ENCODE assay signal across 16 cellular contexts in the genomic region with DNA sequence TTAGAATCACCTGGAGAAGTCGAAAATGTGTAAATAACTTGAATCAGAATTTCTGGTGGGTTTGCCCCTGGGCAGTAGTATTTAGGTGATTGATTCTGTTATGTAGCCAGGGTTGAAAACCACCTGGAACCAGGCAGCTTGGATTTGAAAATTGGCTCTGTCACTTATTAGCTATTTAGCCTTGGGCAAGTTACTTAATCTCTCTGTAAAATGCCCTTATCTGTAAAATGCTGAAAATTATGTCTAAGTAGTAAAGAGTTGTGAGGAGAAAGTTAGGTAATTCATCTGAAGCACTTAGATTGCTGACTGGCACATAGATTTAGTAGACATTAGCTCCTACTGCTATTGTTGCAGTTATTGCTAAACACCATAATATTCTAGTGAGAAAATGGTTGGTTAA. TPM values are rescaled to one million over a fixed set of nuclear protein-coding genes. Genes with fewer than 3 reads are reported as not detected.
DNase-seq lines count a peak whose midpoint lies in the region; ATAC-seq and TF ChIP-seq lines count a peak whose summit lies in the region.
"Had no signal": no experiment of that assay in that cellular context is flagged by ENCODE, and none has a peak within 500 bp of the region (broad histone marks: within the 10 kb centered on the region; RNA-seq: fewer than 3 reads in every experiment).

No MANE protein-coding gene starts in this region.

- no peaks in the 10 kb centered on the region for H3K27me3 ChIP-seq in GM23248 (replicated peaks; ENCODE audit: insufficient read depth)

- H3K4me2 ChIP-seq in GM23248 (ENCODE audit: unreplicated experiment): no peak overlapping the region

- H3K4me3 Mint-ChIP-seq in stimulated activated naive B cell treated with anti-CD40 and anti-IgM and Interleukin-4, amounts not matched to agents 10 μg/mL and 1 μg/mL and 100 μg/mL, for 72 hours: no peak overlapping the region
- H3K4me3 Mint-ChIP-seq: CD4-positive, alpha-beta memory T cell had no signal

- peak; percentile 2 for DNase-seq in GM23248
- DNase-seq in SK-N-MC (ENCODE audit: low read depth, low spot score): peak; percentile 12
- DNase-seq in epithelial cell of proximal tubule (ENCODE audit: low read depth): peak; percentile 32
- peak; percentile 83 for DNase-seq in renal cortical epithelial cell (ENCODE audit: low read depth)
- no peak for DNase-seq in NCI-H2029 treated with DMSO at 0.1 percent for 48 hours (lab: John Stamatoyannopoulos, UW)
- no peak for DNase-seq in stimulated activated naive B cell treated with anti-CD40 and anti-IgM and Interleukin-4, amounts not matched to agents 10 μg/mL and 1 μg/mL and 100 μg/mL, for 72 hours
- no peak for DNase-seq in inferior parietal cortex (ENCODE audit: extremely low spot score)
- DNase-seq: CD4-positive, alpha-beta memory T cell; DND-41; KG1; NCI-H1092; NCI-H187 treated with DMSO at 0.1 percent for 48 hours; NCI-H2171; NCI-H510A; SIG-M5 had no signal

- H3F3A ChIP-seq in GM23248 (ENCODE audit: insufficient read depth): 0 out of 2 replicates have a peak, but pooled peaks cover 13% of the 10 kb centered on the region

- no peaks in the 10 kb centered on the region for H3K4me1 Mint-ChIP-seq in stimulated activated naive B cell treated with anti-CD40 and anti-IgM and Interleukin-4, amounts not matched to agents 10 μg/mL and 1 μg/mL and 100 μg/mL, for 72 hours

- peaks cover 6% of the 10 kb centered on the region; the same call in 1 of the 2 replicates for H3K79me2 ChIP-seq in GM23248 (ENCODE audit: insufficient read depth)

- H3K9me2 ChIP-seq in GM23248 (ENCODE audit: insufficient read depth): peaks cover 11% of the 10 kb centered on the region; the same call in 1 of the 2 replicates

- H3K4me1 ChIP-seq in GM23248 (ENCODE audit: insufficient read depth): no peaks in the 10 kb centered on the region

- peaks cover 17 to 29% of the 10 kb centered on the region in 2 donors for H3K36me3 Mint-ChIP-seq in stimulated activated naive B cell treated with anti-CD40 and anti-IgM and Interleukin-4, amounts not matched to agents 10 μg/mL and 1 μg/mL and 100 μg/mL, for 72 hours

- 94 to 100% methylated on average over 1 of the region's 1 CpG for WGBS in GM23248 (ENCODE audit: low coverage in 1 of 2, low lambda C conversion rate in 2 of 2, missing lambda C conversion rate in 2 of 2), 2 experiments

- H3K9ac ChIP-seq in GM23248 (no peak overlapping the region), SK-N-MC (ENCODE audit: insufficient read length) (no peak overlapping the region)

- H3K9me3 ChIP-seq in GM23248 (ENCODE audit: low read depth) (no peaks in the 10 kb centered on the region), SK-N-MC (ENCODE audit: low read depth, low read length) (no peaks in the 10 kb centered on the region)

- no peaks in the 10 kb centered on the region for H3K9me3 Mint-ChIP-seq in stimulated activated naive B cell treated with anti-CD40 and anti-IgM and Interleukin-4, amounts not matched to agents 10 μg/mL and 1 μg/mL and 100 μg/mL, for 72 hours

- H3K4me3 ChIP-seq in GM23248: no peak overlapping the region
- no peak overlapping the region for H3K4me3 ChIP-seq in SK-N-MC
- H3K4me3 ChIP-seq in epithelial cell of proximal tubule (ENCODE audit: low read depth, low read length): no peak overlapping the region

- H3K27ac ChIP-seq in GM23248: no peak overlapping the region
- peak overlapping the region; percentile 10; the same call in 1 of the 2 replicates for H3K27ac ChIP-seq in SK-N-MC

- no peak for TF ChIP-seq CTCF in epithelial cell of proximal tubule (conservative IDR thresholded peaks at IDR 0.05; ENCODE audit: low read depth, low read length)

- in situ Hi-C loops in GM23248 (cut with MboI): no loop called here

- H3K27me3 Mint-ChIP-seq in stimulated activated naive B cell treated with anti-CD40 and anti-IgM and Interleukin-4, amounts not matched to agents 10 μg/mL and 1 μg/mL and 100 μg/mL, for 72 hours: no peaks in the 10 kb centered on the region
- H3K27me3 Mint-ChIP-seq: CD4-positive, alpha-beta memory T cell had no signal

- H3K27ac Mint-ChIP-seq in stimulated activated naive B cell treated with anti-CD40 and anti-IgM and Interleukin-4, amounts not matched to agents 10 μg/mL and 1 μg/mL and 100 μg/mL, for 72 hours: no peak overlapping the region

- H4K20me1 ChIP-seq in GM23248 (ENCODE audit: insufficient read depth): no peaks in the 10 kb centered on the region

- H3K36me3 ChIP-seq in GM23248 (ENCODE audit: low read depth) (peaks cover 14% of the 10 kb centered on the region; the same call in 1 of the 2 replicates), SK-N-MC (ENCODE audit: insufficient read depth, low read length) (no peaks in the 10 kb centered on the region; the same call in 1 of the 2 replicates)

- ATAC-seq in stimulated activated naive B cell treated with anti-CD40 and anti-IgM and Interleukin-4, amounts not matched to agents 10 μg/mL and 1 μg/mL and 100 μg/mL, for 72 hours (replicated peaks): no peak
- no peak for ATAC-seq in GM21786 (IDR thresholded peaks at IDR 0.05; ENCODE audit: unreplicated experiment)

- no peak overlapping the region for H2AFZ ChIP-seq in GM23248

RNA-seq across cellular contexts. Expression of a gene that starts 49.3 kb away (rescaled TPM):
- total RNA-seq in GM23248 (2014; rRNA removed; shearing (Covaris generic)): 41.5 and 43.6 TPM in 2 replicates
- 62.1 and 63.5 TPM in 2 replicates for polyA plus RNA-seq in GM23248 (2016; fragmentation: Nextera tagmentation; extraction: Ambion mirVana)
- total RNA-seq in epithelial cell of proximal tubule (46.8 and 79.5 TPM in 2 replicates), renal cortical epithelial cell (27.6 and 69.9 TPM in 2 replicates)

RNA-seq across cellular contexts. Expression of a gene that starts 49.6 kb away (rescaled TPM):
- total RNA-seq in GM23248 (2014; rRNA removed; shearing (Covaris generic)): 9.2 and 29.6 TPM in 2 replicates
- polyA plus RNA-seq in GM23248 (2016; fragmentation: Nextera tagmentation; extraction: Ambion mirVana): 6.9 and 7.3 TPM in 2 replicates
- total RNA-seq in epithelial cell of proximal tubule (15.1 and 24.6 TPM in 2 replicates), renal cortical epithelial cell (11.6 and 27.6 TPM in 2 replicates)

Comparison
In these comparisons a context has a peak if more than half of its experiments do, and no peak if none do; other contexts are left out.
1. DNase-seq: peak in GM23248 (single experiment), SK-N-MC (single experiment), epithelial cell of proximal tubule (single experiment) and renal cortical epithelial cell (single experiment); none in NCI-H2029 treated with DMSO at 0.1 percent for 48 hours (single experiment), stimulated activated naive B cell treated with anti-CD40 and anti-IgM and Interleukin-4, amounts not matched to agents 10 μg/mL and 1 μg/mL and 100 μg/mL, for 72 hours (single experiment) and inferior parietal cortex (single experiment).